1 cellular context compared by ENCODE assay signal in genomic region chr6:21208114-21208795, GRCh38.
TF ChIP-seq lines count a peak whose summit lies in the region.

No MANE protein-coding gene starts in this region.

TF ChIP-seq in HepG2, 621 proteins besides CTCF, POLR2A, EP300 and RAD21 (continued from another document and continues in another):
- TF ChIP-seq ZBTB40 (IDR thresholded peaks at IDR 0.05) (no peak), ZBTB40 (CRISPR knock-in tag; IDR thresholded peaks at IDR 0.05) (no peak; the same call in 1 of the 2 replicates), FOXO1 (CRISPR knock-in tag; IDR thresholded peaks at IDR 0.05) (no peak; the same call in 1 of the 2 replicates), ZNF225 (CRISPR knock-in tag; IDR thresholded peaks at IDR 0.05) (no peak), THAP11 (CRISPR knock-in tag; IDR thresholded peaks at IDR 0.05) (0 out of 2 replicates have a peak, but pooled peaks have one; percentile 14), KDM4B (CRISPR knock-in tag; IDR thresholded peaks at IDR 0.05) (no peak), RXRB (CRISPR knock-in tag; IDR thresholded peaks at IDR 0.05; ENCODE audit: borderline replicate concordance) (peak; percentile 69; the same call in 1 of the 2 replicates), HIVEP1 (CRISPR knock-in tag; IDR thresholded peaks at IDR 0.05) (no peak), AGO1 (IDR thresholded peaks at IDR 0.05; ENCODE audit: low read depth, low read length, poor library complexity, severe bottlenecking) (no peak), ZBTB46 (CRISPR knock-in tag; IDR thresholded peaks at IDR 0.05; ENCODE audit: borderline replicate concordance) (no peak), HNF4A (CRISPR knock-in tag; IDR thresholded peaks at IDR 0.05) (peak; percentile 74), MYC (CRISPR knock-in tag; IDR thresholded peaks at IDR 0.05; ENCODE audit: borderline replicate concordance) (no peak), ZNF24 (IDR thresholded peaks at IDR 0.05) (no peak), TARDBP (CRISPR knock-in tag; IDR thresholded peaks at IDR 0.05) (no peak), TSC22D2 (CRISPR knock-in tag; IDR thresholded peaks at IDR 0.05; ENCODE audit: borderline replicate concordance) (no peak), ZNF329 (CRISPR knock-in tag; IDR thresholded peaks at IDR 0.05; ENCODE audit: low read depth) (no peak), MED1 (CRISPR knock-in tag; IDR thresholded peaks at IDR 0.05) (no peak; the same call in 1 of the 2 replicates), KLF6 (CRISPR knock-in tag; IDR thresholded peaks at IDR 0.05) (no peak), ZNF7 (CRISPR knock-in tag; IDR thresholded peaks at IDR 0.05) (peak; percentile 99), SOX6 (IDR thresholded peaks at IDR 0.05) (no peak), SOX6 (CRISPR knock-in tag; IDR thresholded peaks at IDR 0.05) (peak; percentile 55; the same call in 1 of the 2 replicates), BCL6 (CRISPR knock-in tag; IDR thresholded peaks at IDR 0.05) (no peak; the same call in 1 of the 2 replicates), ZSCAN25 (CRISPR knock-in tag; IDR thresholded peaks at IDR 0.05) (no peak), MAFK (conservative IDR thresholded peaks at IDR 0.05 in 1 of 2, IDR thresholded peaks at IDR 0.05 in 1 of 2; ENCODE audit: low read length in 2 of 2) (no peak), SP2 (CRISPR knock-in tag; IDR thresholded peaks at IDR 0.05) (no peak), SNAPC2 (CRISPR knock-in tag; IDR thresholded peaks at IDR 0.05) (no peak), JDP2 (CRISPR knock-in tag; IDR thresholded peaks at IDR 0.05; ENCODE audit: borderline replicate concordance) (no peak), SRSF9 (IDR thresholded peaks at IDR 0.05; ENCODE audit: borderline replicate concordance, insufficient read depth, low read depth, low read length, poor library complexity, severe bottlenecking) (no peak), HNRNPLL (IDR thresholded peaks at IDR 0.05; ENCODE audit: low read depth, low read length, poor library complexity, severe bottlenecking) (no peak), SATB2 (CRISPR knock-in tag; IDR thresholded peaks at IDR 0.05) (peak; percentile 43; the same call in 1 of the 2 replicates), MZF1 (CRISPR knock-in tag; IDR thresholded peaks at IDR 0.05; ENCODE audit: borderline replicate concordance) (no peak), ZFP82 (CRISPR knock-in tag; IDR thresholded peaks at IDR 0.05; ENCODE audit: borderline replicate concordance) (no peak), FLYWCH1 (CRISPR knock-in tag; IDR thresholded peaks at IDR 0.05) (no peak), TMF1 (CRISPR knock-in tag; IDR thresholded peaks at IDR 0.05; ENCODE audit: low read depth) (no peak), ZMAT3 (CRISPR knock-in tag; conservative IDR thresholded peaks at IDR 0.05) (no peak; the same call in 1 of the 2 replicates), ZIK1 (CRISPR knock-in tag; IDR thresholded peaks at IDR 0.05; ENCODE audit: borderline replicate concordance, low read depth) (no peak), JUNB (CRISPR knock-in tag; IDR thresholded peaks at IDR 0.05; ENCODE audit: borderline replicate concordance) (no peak), LCORL (IDR thresholded peaks at IDR 0.05) (no peak), LCORL (CRISPR knock-in tag; IDR thresholded peaks at IDR 0.05) (no peak), ZNF737 (CRISPR knock-in tag; IDR thresholded peaks at IDR 0.05; ENCODE audit: borderline replicate concordance) (no peak), GZF1 (CRISPR knock-in tag; IDR thresholded peaks at IDR 0.05) (no peak), ZFYVE20 (CRISPR knock-in tag; IDR thresholded peaks at IDR 0.05; ENCODE audit: borderline replicate concordance, low read depth) (no peak), STAG1 (CRISPR knock-in tag; IDR thresholded peaks at IDR 0.05) (no peak)
- TF ChIP-seq, protein P1, sequence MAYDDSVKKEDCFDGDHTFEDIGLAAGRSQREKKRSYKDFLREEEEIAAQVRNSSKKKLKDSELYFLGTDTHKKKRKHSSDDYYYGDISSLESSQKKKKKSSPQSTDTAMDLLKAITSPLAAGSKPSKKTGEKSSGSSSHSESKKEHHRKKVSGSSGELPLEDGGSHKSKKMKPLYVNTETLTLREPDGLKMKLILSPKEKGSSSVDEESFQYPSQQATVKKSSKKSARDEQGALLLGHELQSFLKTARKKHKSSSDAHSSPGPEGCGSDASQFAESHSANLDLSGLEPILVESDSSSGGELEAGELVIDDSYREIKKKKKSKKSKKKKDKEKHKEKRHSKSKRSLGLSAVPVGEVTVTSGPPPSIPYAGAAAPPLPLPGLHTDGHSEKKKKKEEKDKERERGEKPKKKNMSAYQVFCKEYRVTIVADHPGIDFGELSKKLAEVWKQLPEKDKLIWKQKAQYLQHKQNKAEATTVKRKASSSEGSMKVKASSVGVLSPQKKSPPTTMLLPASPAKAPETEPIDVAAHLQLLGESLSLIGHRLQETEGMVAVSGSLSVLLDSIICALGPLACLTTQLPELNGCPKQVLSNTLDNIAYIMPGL (CRISPR knock-in tag; IDR thresholded peaks at IDR 0.05; ENCODE audit: borderline replicate concordance in 1 of 2, low read depth in 1 of 2), result no peak; a peak in 1 of 4 replicates
- TF ChIP-seq, protein P2, sequence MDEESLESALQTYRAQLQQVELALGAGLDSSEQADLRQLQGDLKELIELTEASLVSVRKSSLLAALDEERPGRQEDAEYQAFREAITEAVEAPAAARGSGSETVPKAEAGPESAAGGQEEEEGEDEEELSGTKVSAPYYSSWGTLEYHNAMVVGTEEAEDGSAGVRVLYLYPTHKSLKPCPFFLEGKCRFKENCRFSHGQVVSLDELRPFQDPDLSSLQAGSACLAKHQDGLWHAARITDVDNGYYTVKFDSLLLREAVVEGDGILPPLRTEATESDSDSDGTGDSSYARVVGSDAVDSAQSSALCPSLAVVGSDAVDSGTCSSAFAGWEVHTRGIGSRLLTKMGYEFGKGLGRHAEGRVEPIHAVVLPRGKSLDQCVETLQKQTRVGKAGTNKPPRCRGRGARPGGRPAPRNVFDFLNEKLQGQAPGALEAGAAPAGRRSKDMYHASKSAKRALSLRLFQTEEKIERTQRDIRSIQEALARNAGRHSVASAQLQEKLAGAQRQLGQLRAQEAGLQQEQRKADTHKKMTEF (CRISPR knock-in tag; IDR thresholded peaks at IDR 0.05), result peak; percentile 78
- TF ChIP-seq, protein P3, sequence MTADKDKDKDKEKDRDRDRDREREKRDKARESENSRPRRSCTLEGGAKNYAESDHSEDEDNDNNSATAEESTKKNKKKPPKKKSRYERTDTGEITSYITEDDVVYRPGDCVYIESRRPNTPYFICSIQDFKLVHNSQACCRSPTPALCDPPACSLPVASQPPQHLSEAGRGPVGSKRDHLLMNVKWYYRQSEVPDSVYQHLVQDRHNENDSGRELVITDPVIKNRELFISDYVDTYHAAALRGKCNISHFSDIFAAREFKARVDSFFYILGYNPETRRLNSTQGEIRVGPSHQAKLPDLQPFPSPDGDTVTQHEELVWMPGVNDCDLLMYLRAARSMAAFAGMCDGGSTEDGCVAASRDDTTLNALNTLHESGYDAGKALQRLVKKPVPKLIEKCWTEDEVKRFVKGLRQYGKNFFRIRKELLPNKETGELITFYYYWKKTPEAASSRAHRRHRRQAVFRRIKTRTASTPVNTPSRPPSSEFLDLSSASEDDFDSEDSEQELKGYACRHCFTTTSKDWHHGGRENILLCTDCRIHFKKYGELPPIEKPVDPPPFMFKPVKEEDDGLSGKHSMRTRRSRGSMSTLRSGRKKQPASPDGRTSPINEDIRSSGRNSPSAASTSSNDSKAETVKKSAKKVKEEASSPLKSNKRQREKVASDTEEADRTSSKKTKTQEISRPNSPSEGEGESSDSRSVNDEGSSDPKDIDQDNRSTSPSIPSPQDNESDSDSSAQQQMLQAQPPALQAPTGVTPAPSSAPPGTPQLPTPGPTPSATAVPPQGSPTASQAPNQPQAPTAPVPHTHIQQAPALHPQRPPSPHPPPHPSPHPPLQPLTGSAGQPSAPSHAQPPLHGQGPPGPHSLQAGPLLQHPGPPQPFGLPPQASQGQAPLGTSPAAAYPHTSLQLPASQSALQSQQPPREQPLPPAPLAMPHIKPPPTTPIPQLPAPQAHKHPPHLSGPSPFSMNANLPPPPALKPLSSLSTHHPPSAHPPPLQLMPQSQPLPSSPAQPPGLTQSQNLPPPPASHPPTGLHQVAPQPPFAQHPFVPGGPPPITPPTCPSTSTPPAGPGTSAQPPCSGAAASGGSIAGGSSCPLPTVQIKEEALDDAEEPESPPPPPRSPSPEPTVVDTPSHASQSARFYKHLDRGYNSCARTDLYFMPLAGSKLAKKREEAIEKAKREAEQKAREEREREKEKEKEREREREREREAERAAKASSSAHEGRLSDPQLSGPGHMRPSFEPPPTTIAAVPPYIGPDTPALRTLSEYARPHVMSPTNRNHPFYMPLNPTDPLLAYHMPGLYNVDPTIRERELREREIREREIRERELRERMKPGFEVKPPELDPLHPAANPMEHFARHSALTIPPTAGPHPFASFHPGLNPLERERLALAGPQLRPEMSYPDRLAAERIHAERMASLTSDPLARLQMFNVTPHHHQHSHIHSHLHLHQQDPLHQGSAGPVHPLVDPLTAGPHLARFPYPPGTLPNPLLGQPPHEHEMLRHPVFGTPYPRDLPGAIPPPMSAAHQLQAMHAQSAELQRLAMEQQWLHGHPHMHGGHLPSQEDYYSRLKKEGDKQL (CRISPR knock-in tag; IDR thresholded peaks at IDR 0.05; ENCODE audit: low read depth), result no peak
- TF ChIP-seq, protein P4, sequence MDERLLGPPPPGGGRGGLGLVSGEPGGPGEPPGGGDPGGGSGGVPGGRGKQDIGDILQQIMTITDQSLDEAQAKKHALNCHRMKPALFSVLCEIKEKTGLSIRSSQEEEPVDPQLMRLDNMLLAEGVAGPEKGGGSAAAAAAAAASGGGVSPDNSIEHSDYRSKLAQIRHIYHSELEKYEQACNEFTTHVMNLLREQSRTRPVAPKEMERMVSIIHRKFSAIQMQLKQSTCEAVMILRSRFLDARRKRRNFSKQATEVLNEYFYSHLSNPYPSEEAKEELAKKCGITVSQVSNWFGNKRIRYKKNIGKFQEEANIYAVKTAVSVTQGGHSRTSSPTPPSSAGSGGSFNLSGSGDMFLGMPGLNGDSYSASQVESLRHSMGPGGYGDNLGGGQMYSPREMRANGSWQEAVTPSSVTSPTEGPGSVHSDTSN (CRISPR knock-in tag; IDR thresholded peaks at IDR 0.05), result no peak
